24 cellular contexts compared by ENCODE assay signal in genomic region chr2:163123526-163123925, GRCh38.
A peak's percentile ranks its signal among the peaks of the same experiment; 100 is the strongest.
DNase-seq lines count a peak whose midpoint lies in the region; ATAC-seq and TF ChIP-seq lines count a peak whose summit lies in the region.
"Had no signal": no experiment of that assay in that cellular context is flagged by ENCODE, and none has a peak within 500 bp of the region (broad histone marks: within the 10 kb centered on the region; RNA-seq: fewer than 3 reads in every experiment).

No MANE protein-coding gene starts in this region.

- peak; percentile 46 for ATAC-seq in HG02970 (IDR thresholded peaks at IDR 0.05; ENCODE audit: low FRiP score, unreplicated experiment)
- ATAC-seq: activated T-helper 17 cell treated with anti-CD3 and anti-CD28 coated beads, Interleukin-2, amount 50 U/mL, for 72 hours; left ventricle myocardium superior; Panc1; right lobe of liver; stimulated activated naive B cell treated with anti-CD40 and anti-IgM and Interleukin-4, amounts not matched to agents 10 μg/mL and 1 μg/mL and 100 μg/mL, for 72 hours had no signal

- H3K27me3 ChIP-seq in testis: no peaks in the 10 kb centered on the region
- H3K27me3 ChIP-seq: BLaER1 treated with 17β-estradiol and CSF1 and Interleukin-3, amounts not matched to agents 10 nM and 100 nM; brain microvascular endothelial cell; tibial artery had no signal

- WGBS in testis, 2 donors: 85 to 94% methylated on average over 1 of the region's 1 CpG

- H3K27ac ChIP-seq in testis: peak overlapping the region; percentile 3 to 60
- H3K27ac ChIP-seq: BLaER1 treated with 17β-estradiol and CSF1 and Interleukin-3, amounts not matched to agents 10 nM and 100 nM; brain microvascular endothelial cell; right lobe of liver; SK-N-MC; tibial artery had no signal

- TF ChIP-seq POLR2A in testis (IDR thresholded peaks at IDR 0.05): no peak

- intact Hi-C loops in testis (cut with DNase I; ENCODE audit: low total_unique reads): no loop called here

- H3K4me3 ChIP-seq in testis: no peak overlapping the region
- H3K4me3 ChIP-seq: BLaER1 treated with 17β-estradiol and CSF1 and Interleukin-3, amounts not matched to agents 10 nM and 100 nM; right lobe of liver; SK-N-MC; tibial artery had no signal

- H3K36me3 ChIP-seq in testis (ENCODE audit: low read depth, missing control alignments): no peaks in the 10 kb centered on the region
- H3K36me3 ChIP-seq: BLaER1 treated with 17β-estradiol and CSF1 and Interleukin-3, amounts not matched to agents 10 nM and 100 nM; brain microvascular endothelial cell; right lobe of liver; tibial artery had no signal

- TF ChIP-seq CTCF in testis (IDR thresholded peaks at IDR 0.05): no peak

- peaks cover 17% of the 10 kb centered on the region for H3K4me1 ChIP-seq in testis
- H3K4me1 ChIP-seq: BLaER1 treated with 17β-estradiol and CSF1 and Interleukin-3, amounts not matched to agents 10 nM and 100 nM; right lobe of liver; tibial artery had no signal

- peak; percentile 4 for DNase-seq in NCI-H2196 (lab: John Stamatoyannopoulos, UW; ENCODE audit: unreplicated experiment)
- DNase-seq in NCI-H2196 treated with DMSO at 0.1 percent for 48 hours (lab: John Stamatoyannopoulos, UW; ENCODE audit: unreplicated experiment): no peak
- DNase-seq in HT-29 (ENCODE audit: low spot score): peak; percentile 12
- no peak for DNase-seq in testis
- no peak for DNase-seq in activated CD4-positive, alpha-beta T cell treated with anti-CD3 and anti-CD28 coated beads for 4 hours
- no peak for DNase-seq in germinal center (ENCODE audit: low spot score)
- DNase-seq in HCEC 1CT: no peak
- DNase-seq: brain microvascular endothelial cell; cortex of kidney; GDM1; KBM-7; left ventricle myocardium superior; NCI-H1048; NCI-H2081; NCI-H82; right lobe of liver; stimulated activated naive B cell treated with anti-CD40 and anti-IgM and Interleukin-4, amounts not matched to agents 10 μg/mL and 1 μg/mL and 100 μg/mL, for 72 hours; T1000; tibial artery had no signal

- H3K9me3 ChIP-seq in testis: no peaks in the 10 kb centered on the region
- H3K9me3 ChIP-seq: BLaER1 treated with 17β-estradiol and CSF1 and Interleukin-3, amounts not matched to agents 10 nM and 100 nM; right lobe of liver; tibial artery had no signal

Comparison
In these comparisons a context has a peak if more than half of its experiments do, and no peak if none do; other contexts are left out.
1. DNase-seq: peak in NCI-H2196 (single experiment) and HT-29 (single experiment); none in NCI-H2196 treated with DMSO at 0.1 percent for 48 hours (single experiment), testis (single experiment), activated CD4-positive, alpha-beta T cell treated with anti-CD3 and anti-CD28 coated beads for 4 hours (0 of 2), germinal center (single experiment) and HCEC 1CT (single experiment).